18 cellular contexts compared by ENCODE assay signal in genomic region chr3:117681619-117682018, GRCh38.
DNase-seq lines count a peak whose midpoint lies in the region; ATAC-seq and TF ChIP-seq lines count a peak whose summit lies in the region.
"Had no signal": no experiment of that assay in that cellular context is flagged by ENCODE, and none has a peak within 500 bp of the region (broad histone marks: within the 10 kb centered on the region; RNA-seq: fewer than 3 reads in every experiment).

No MANE protein-coding gene starts in this region.

- no peak overlapping the region for H3K4me2 ChIP-seq in fibroblast of lung (ENCODE audit: extremely low read depth, insufficient read depth, low read length)

- peaks cover 3% of the 10 kb centered on the region for H3K9me3 Mint-ChIP-seq in natural killer cell treated with Interleukin-12 subunit alpha and Interleukin-12 subunit beta and Interleukin-15 and Interleukin-18, amount 100 ng/mL, for 72 hours
- H3K9me3 Mint-ChIP-seq: activated naive CD8-positive, alpha-beta T cell treated with anti-CD3 and anti-CD28 coated beads, Interleukin-2, amount 10 ng/mL, durations not matched to agents 7 days and 5 days had no signal

- H4K20me1 ChIP-seq in fibroblast of lung (ENCODE audit: control insufficient read depth, extremely low read depth, insufficient read depth, low read length): no peaks in the 10 kb centered on the region

- H3K4me3 Mint-ChIP-seq in natural killer cell treated with Interleukin-12 subunit alpha and Interleukin-12 subunit beta and Interleukin-15 and Interleukin-18, amount 100 ng/mL, for 72 hours: no peak overlapping the region
- H3K4me3 Mint-ChIP-seq: activated naive CD8-positive, alpha-beta T cell treated with anti-CD3 and anti-CD28 coated beads, Interleukin-2, amount 10 ng/mL, durations not matched to agents 7 days and 5 days; natural killer cell had no signal

- no peak overlapping the region for H3K27ac ChIP-seq in RWPE1
- H3K27ac ChIP-seq in fibroblast of lung (ENCODE audit: insufficient read depth, low read length): no peak overlapping the region
- no peak overlapping the region for H3K27ac ChIP-seq in substantia nigra (ENCODE audit: low read depth, low read length, poor library complexity, severe bottlenecking)
- H3K27ac ChIP-seq: lower lobe of right lung, psoas muscle had no signal

- no peaks in the 10 kb centered on the region for H3K9me3 ChIP-seq in fibroblast of lung (ENCODE audit: control insufficient read depth, insufficient read depth, low read depth, low read length)
- H3K9me3 ChIP-seq: lower lobe of right lung, psoas muscle had no signal

- CTCF ChIA-PET in RWPE1 (lab: Yijun Ruan, JAX) (interaction anchor here (1.1 kb wide), 1 partner anchor 924 kb away, joined by 6 read pairs; no protein-coding TSS in a partner anchor), GM10248 (lab: Yijun Ruan, JAX) (interaction anchor here (0.8 kb wide), 1 partner anchor 17 kb away, joined by 3 read pairs; no protein-coding TSS in a partner anchor)

- no peaks in the 10 kb centered on the region for H3K4me1 Mint-ChIP-seq in natural killer cell treated with Interleukin-12 subunit alpha and Interleukin-12 subunit beta and Interleukin-15 and Interleukin-18, amount 100 ng/mL, for 72 hours (ENCODE audit: low read depth in 2 of 2)
- H3K4me1 Mint-ChIP-seq: activated naive CD8-positive, alpha-beta T cell treated with anti-CD3 and anti-CD28 coated beads, Interleukin-2, amount 10 ng/mL, durations not matched to agents 7 days and 5 days; natural killer cell had no signal

- no peaks in the 10 kb centered on the region for H3K27me3 Mint-ChIP-seq in natural killer cell treated with Interleukin-12 subunit alpha and Interleukin-12 subunit beta and Interleukin-15 and Interleukin-18, amount 100 ng/mL, for 72 hours
- H3K27me3 Mint-ChIP-seq: activated naive CD8-positive, alpha-beta T cell treated with anti-CD3 and anti-CD28 coated beads, Interleukin-2, amount 10 ng/mL, durations not matched to agents 7 days and 5 days had no signal

- no peak overlapping the region for H3K9ac ChIP-seq in fibroblast of lung (ENCODE audit: insufficient read depth, low read length)

- DNase-seq in EH (ENCODE audit: low read depth): peak; percentile 79
- DNase-seq in RWPE1 (ENCODE audit: low spot score): peak; percentile 5
- peak; percentile 83 to 95 for DNase-seq in fibroblast of lung (ENCODE audit: low read depth in 2 of 2)
- DNase-seq in myocyte (ENCODE audit: low read depth): peak; percentile 73
- no peak for DNase-seq in GM10248 (ENCODE audit: extremely low spot score)
- DNase-seq in NCI-H1092 (lab: John Stamatoyannopoulos, UW): no peak
- DNase-seq in substantia nigra (lab: John Stamatoyannopoulos, UW): no peak
- no peak for DNase-seq in natural killer cell treated with Interleukin-12 subunit alpha and Interleukin-12 subunit beta and Interleukin-15 and Interleukin-18, amount 100 ng/mL, for 72 hours (ENCODE audit: low spot score)
- DNase-seq: activated CD4-positive, alpha-beta T cell treated with anti-CD3 and anti-CD28 coated beads, Interleukin-2, amount 50 U/mL, for 1 hour; activated naive CD8-positive, alpha-beta T cell treated with anti-CD3 and anti-CD28 coated beads, Interleukin-2, amount 10 ng/mL, durations not matched to agents 7 days and 5 days; activated T-cell treated with anti-CD3 and anti-CD28 coated beads, Interleukin-2, amount 50 U/mL, for 48 hours; dermis blood vessel endothelial cell; lower lobe of right lung; MM.1S; natural killer cell; NCI-H1930; NCI-H526 treated with DMSO at 0.1 percent for 48 hours; psoas muscle had no signal

- no peak overlapping the region for H3K27ac Mint-ChIP-seq in natural killer cell treated with Interleukin-12 subunit alpha and Interleukin-12 subunit beta and Interleukin-15 and Interleukin-18, amount 100 ng/mL, for 72 hours
- H3K27ac Mint-ChIP-seq: activated naive CD8-positive, alpha-beta T cell treated with anti-CD3 and anti-CD28 coated beads, Interleukin-2, amount 10 ng/mL, durations not matched to agents 7 days and 5 days; natural killer cell had no signal

- H3K4me1 ChIP-seq in fibroblast of lung (ENCODE audit: control insufficient read depth, extremely low read depth, insufficient read depth, low read length): no peaks in the 10 kb centered on the region
- H3K4me1 ChIP-seq: lower lobe of right lung, psoas muscle had no signal

- H3K27me3 ChIP-seq in fibroblast of lung (ENCODE audit: control insufficient read depth, insufficient read depth, low read length): no peaks in the 10 kb centered on the region

- TF ChIP-seq CTCF in RWPE1 (conservative IDR thresholded peaks at IDR 0.05; ENCODE audit: low read depth) (no peak), fibroblast of lung (conservative IDR thresholded peaks at IDR 0.05 in 1 of 2, IDR thresholded peaks at IDR 0.05 in 1 of 2; ENCODE audit: low read depth in 1 of 2, low read length in 2 of 2) (no peak), GM10248 (IDR thresholded peaks at IDR 0.05; ENCODE audit: control extremely low read depth, extremely low read depth, low read depth, missing control alignments) (no peak)

- no peak overlapping the region for H2AFZ ChIP-seq in fibroblast of lung (ENCODE audit: low read length)

- no peaks in the 10 kb centered on the region for H3K36me3 Mint-ChIP-seq in natural killer cell treated with Interleukin-12 subunit alpha and Interleukin-12 subunit beta and Interleukin-15 and Interleukin-18, amount 100 ng/mL, for 72 hours
- H3K36me3 Mint-ChIP-seq: activated naive CD8-positive, alpha-beta T cell treated with anti-CD3 and anti-CD28 coated beads, Interleukin-2, amount 10 ng/mL, durations not matched to agents 7 days and 5 days; natural killer cell had no signal

- no peak for ATAC-seq in natural killer cell treated with Interleukin-12 subunit alpha and Interleukin-12 subunit beta and Interleukin-15 and Interleukin-18, amount 100 ng/mL, for 72 hours
- ATAC-seq: lower lobe of right lung, natural killer cell, psoas muscle had no signal

- POLR2A ChIA-PET in RWPE1 (lab: Yijun Ruan, JAX; ENCODE audit: low non-redundant PET): no interaction called here
- POLR2A ChIA-PET in GM10248 (lab: Yijun Ruan, JAX): no interaction called here

- H3K79me2 ChIP-seq in fibroblast of lung (ENCODE audit: control insufficient read depth, insufficient read depth, low read length): no peaks in the 10 kb centered on the region

- H3K4me3 ChIP-seq in fibroblast of lung (replicated peaks in 1 of 4; ENCODE audit: control extremely low read depth in 1 of 4, insufficient read depth in 1 of 4, low read depth in 3 of 4, low read length in 4 of 4): no peak overlapping the region
- H3K4me3 ChIP-seq: lower lobe of right lung, psoas muscle had no signal

- H3K36me3 ChIP-seq in fibroblast of lung (ENCODE audit: control insufficient read depth, insufficient read depth, low read length): no peaks in the 10 kb centered on the region
- H3K36me3 ChIP-seq: lower lobe of right lung had no signal

Comparison
In these comparisons a context has a peak if more than half of its experiments do, and no peak if none do; other contexts are left out.
1. DNase-seq: peak in EH (single experiment), RWPE1 (single experiment), fibroblast of lung (2 of 2) and myocyte (single experiment); none in GM10248 (single experiment), NCI-H1092 (single experiment), substantia nigra (0 of 49) and natural killer cell treated with Interleukin-12 subunit alpha and Interleukin-12 subunit beta and Interleukin-15 and Interleukin-18, amount 100 ng/mL, for 72 hours (single experiment).